In genomic region chr16:75433732-75434413, GRCh38 we compare ENCODE assay signal across 1 cellular context.
TF ChIP-seq lines count a peak whose summit lies in the region.

No MANE protein-coding gene starts in this region.

TF ChIP-seq in GM12878, 131 proteins besides CTCF, POLR2A, EP300 and RAD21 (continued from another document):
- TF ChIP-seq, protein P1, sequence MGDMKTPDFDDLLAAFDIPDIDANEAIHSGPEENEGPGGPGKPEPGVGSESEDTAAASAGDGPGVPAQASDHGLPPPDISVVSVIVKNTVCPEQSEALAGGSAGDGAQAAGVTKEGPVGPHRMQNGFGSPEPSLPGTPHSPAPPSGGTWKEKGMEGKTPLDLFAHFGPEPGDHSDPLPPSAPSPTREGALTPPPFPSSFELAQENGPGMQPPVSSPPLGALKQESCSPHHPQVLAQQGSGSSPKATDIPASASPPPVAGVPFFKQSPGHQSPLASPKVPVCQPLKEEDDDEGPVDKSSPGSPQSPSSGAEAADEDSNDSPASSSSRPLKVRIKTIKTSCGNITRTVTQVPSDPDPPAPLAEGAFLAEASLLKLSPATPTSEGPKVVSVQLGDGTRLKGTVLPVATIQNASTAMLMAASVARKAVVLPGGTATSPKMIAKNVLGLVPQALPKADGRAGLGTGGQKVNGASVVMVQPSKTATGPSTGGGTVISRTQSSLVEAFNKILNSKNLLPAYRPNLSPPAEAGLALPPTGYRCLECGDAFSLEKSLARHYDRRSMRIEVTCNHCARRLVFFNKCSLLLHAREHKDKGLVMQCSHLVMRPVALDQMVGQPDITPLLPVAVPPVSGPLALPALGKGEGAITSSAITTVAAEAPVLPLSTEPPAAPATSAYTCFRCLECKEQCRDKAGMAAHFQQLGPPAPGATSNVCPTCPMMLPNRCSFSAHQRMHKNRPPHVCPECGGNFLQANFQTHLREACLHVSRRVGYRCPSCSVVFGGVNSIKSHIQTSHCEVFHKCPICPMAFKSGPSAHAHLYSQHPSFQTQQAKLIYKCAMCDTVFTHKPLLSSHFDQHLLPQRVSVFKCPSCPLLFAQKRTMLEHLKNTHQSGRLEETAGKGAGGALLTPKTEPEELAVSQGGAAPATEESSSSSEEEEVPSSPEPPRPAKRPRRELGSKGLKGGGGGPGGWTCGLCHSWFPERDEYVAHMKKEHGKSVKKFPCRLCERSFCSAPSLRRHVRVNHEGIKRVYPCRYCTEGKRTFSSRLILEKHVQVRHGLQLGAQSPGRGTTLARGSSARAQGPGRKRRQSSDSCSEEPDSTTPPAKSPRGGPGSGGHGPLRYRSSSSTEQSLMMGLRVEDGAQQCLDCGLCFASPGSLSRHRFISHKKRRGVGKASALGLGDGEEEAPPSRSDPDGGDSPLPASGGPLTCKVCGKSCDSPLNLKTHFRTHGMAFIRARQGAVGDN (IDR thresholded peaks at IDR 0.05): peak; percentile 67; the same call in 1 of the 2 replicates
- TF ChIP-seq MXI1 (IDR thresholded peaks at IDR 0.05; ENCODE audit: low read depth, low read length) (peak; percentile 87), ZNF217 (IDR thresholded peaks at IDR 0.05) (no peak), CREB1 (IDR thresholded peaks at IDR 0.05; ENCODE audit: low read depth) (peak; percentile 2; the same call in 1 of the 2 replicates), CBFB (IDR thresholded peaks at IDR 0.05; ENCODE audit: low read depth) (0 out of 2 replicates have a peak, but pooled peaks have one; percentile 28), YY1 (IDR thresholded peaks at IDR 0.05; ENCODE audit: low read depth, low read length) (peak; percentile 92), E2F4 (IDR thresholded peaks at IDR 0.05; ENCODE audit: low read depth, low read length) (no peak), ASH2L (IDR thresholded peaks at IDR 0.05; ENCODE audit: borderline replicate concordance, low read depth) (no peak), SIN3A (IDR thresholded peaks at IDR 0.05; ENCODE audit: low read depth, low read length) (peak; percentile 77; the same call in 1 of the 2 replicates), PAX5 (IDR thresholded peaks at IDR 0.05; ENCODE audit: borderline replicate concordance, low read depth, low read length) (0 out of 2 replicates have a peak, but pooled peaks have one; percentile 8), BHLHE40 (IDR thresholded peaks at IDR 0.05; ENCODE audit: borderline replicate concordance in 1 of 2, low read depth in 2 of 2, low read length in 1 of 2) (0 out of 4 replicates have a peak, but pooled peaks have one; percentile 24 to 38), CBX5 (IDR thresholded peaks at IDR 0.05; ENCODE audit: low read depth) (peak; percentile 18; the same call in 1 of the 2 replicates), HDAC2 (IDR thresholded peaks at IDR 0.05) (0 out of 2 replicates have a peak, but pooled peaks have one; percentile 38), FOXM1 (IDR thresholded peaks at IDR 0.05; ENCODE audit: low read depth, low read length) (0 out of 2 replicates have a peak, but pooled peaks have one; percentile 7), NFXL1 (IDR thresholded peaks at IDR 0.05; ENCODE audit: borderline replicate concordance) (no peak), CHD4 (IDR thresholded peaks at IDR 0.05) (no peak), HCFC1 (IDR thresholded peaks at IDR 0.05; ENCODE audit: low read length) (0 out of 2 replicates have a peak, but pooled peaks have one; percentile 5), PML (IDR thresholded peaks at IDR 0.05; ENCODE audit: low read length) (peak; percentile 65; the same call in 1 of the 2 replicates)
- TF ChIP-seq, protein P2, sequence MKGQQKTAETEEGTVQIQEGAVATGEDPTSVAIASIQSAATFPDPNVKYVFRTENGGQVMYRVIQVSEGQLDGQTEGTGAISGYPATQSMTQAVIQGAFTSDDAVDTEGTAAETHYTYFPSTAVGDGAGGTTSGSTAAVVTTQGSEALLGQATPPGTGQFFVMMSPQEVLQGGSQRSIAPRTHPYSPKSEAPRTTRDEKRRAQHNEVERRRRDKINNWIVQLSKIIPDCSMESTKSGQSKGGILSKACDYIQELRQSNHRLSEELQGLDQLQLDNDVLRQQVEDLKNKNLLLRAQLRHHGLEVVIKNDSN (IDR thresholded peaks at IDR 0.05; ENCODE audit: borderline replicate concordance, extremely low read length, insufficient read depth, low read depth, low read length): peak; percentile 35
- TF ChIP-seq, protein P3, sequence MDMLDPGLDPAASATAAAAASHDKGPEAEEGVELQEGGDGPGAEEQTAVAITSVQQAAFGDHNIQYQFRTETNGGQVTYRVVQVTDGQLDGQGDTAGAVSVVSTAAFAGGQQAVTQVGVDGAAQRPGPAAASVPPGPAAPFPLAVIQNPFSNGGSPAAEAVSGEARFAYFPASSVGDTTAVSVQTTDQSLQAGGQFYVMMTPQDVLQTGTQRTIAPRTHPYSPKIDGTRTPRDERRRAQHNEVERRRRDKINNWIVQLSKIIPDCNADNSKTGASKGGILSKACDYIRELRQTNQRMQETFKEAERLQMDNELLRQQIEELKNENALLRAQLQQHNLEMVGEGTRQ (IDR thresholded peaks at IDR 0.05; ENCODE audit: borderline replicate concordance, low read depth, low read length): peak; percentile 30; the same call in 1 of the 2 replicates
